18 cellular contexts compared by ENCODE assay signal in genomic region chr2:56680971-56681631, GRCh38.
DNase-seq lines count a peak whose midpoint lies in the region; ATAC-seq and TF ChIP-seq lines count a peak whose summit lies in the region.
"Had no signal": no experiment of that assay in that cellular context is flagged by ENCODE, and none has a peak within 500 bp of the region (broad histone marks: within the 10 kb centered on the region; RNA-seq: fewer than 3 reads in every experiment).

No MANE protein-coding gene starts in this region.

- no peak for TF ChIP-seq EP300 in upper lobe of left lung (IDR thresholded peaks at IDR 0.05)

- H3K36me3 ChIP-seq in upper lobe of left lung (no peaks in the 10 kb centered on the region), neural progenitor cell (no peaks in the 10 kb centered on the region)
- H3K36me3 ChIP-seq: prostate gland, suprapubic skin had no signal

- H3K9me3 Mint-ChIP-seq in neural progenitor cell, result no peaks in the 10 kb centered on the region
- H3K9me3 Mint-ChIP-seq: activated naive CD4-positive, alpha-beta T cell treated with anti-CD3 and anti-CD28 coated beads, Interleukin-2, amount 50 U/mL, for 24 hours had no signal

- H3K4me3 ChIP-seq in cardiac fibroblast (replicated peaks in 1 of 2; ENCODE audit: low read depth in 2 of 2, low read length in 2 of 2) (no peak overlapping the region), upper lobe of left lung (no peak overlapping the region), neural progenitor cell (no peak overlapping the region)
- H3K4me3 ChIP-seq: prostate gland, suprapubic skin had no signal

- H3K27ac Mint-ChIP-seq in neural progenitor cell, result no peak overlapping the region
- H3K27ac Mint-ChIP-seq: activated naive CD4-positive, alpha-beta T cell treated with anti-CD3 and anti-CD28 coated beads, Interleukin-2, amount 50 U/mL, for 24 hours; T-helper 17 cell had no signal

- H3K79me2 ChIP-seq in neural progenitor cell (ENCODE audit: low read depth), result no peaks in the 10 kb centered on the region

- H3K27me3 ChIP-seq in upper lobe of left lung (no peaks in the 10 kb centered on the region), neural progenitor cell (no peaks in the 10 kb centered on the region)
- H3K27me3 ChIP-seq: suprapubic skin had no signal

- no peaks in the 10 kb centered on the region for H3K27me3 Mint-ChIP-seq in neural progenitor cell (ENCODE audit: insufficient read depth, low read depth)
- H3K27me3 Mint-ChIP-seq: activated naive CD4-positive, alpha-beta T cell treated with anti-CD3 and anti-CD28 coated beads, Interleukin-2, amount 50 U/mL, for 24 hours; T-helper 17 cell had no signal

- no peak for TF ChIP-seq POLR2A in upper lobe of left lung (IDR thresholded peaks at IDR 0.05)

- no peak overlapping the region for H2AFZ ChIP-seq in neural progenitor cell (replicated peaks)

- H3K36me3 Mint-ChIP-seq in neural progenitor cell, result no peaks in the 10 kb centered on the region
- H3K36me3 Mint-ChIP-seq: activated naive CD4-positive, alpha-beta T cell treated with anti-CD3 and anti-CD28 coated beads, Interleukin-2, amount 50 U/mL, for 24 hours had no signal

- no peak for TF ChIP-seq CTCF in cardiac fibroblast (IDR thresholded peaks at IDR 0.05; ENCODE audit: low read depth, low read length)
- TF ChIP-seq CTCF in upper lobe of left lung (IDR thresholded peaks at IDR 0.05), result no peak
- TF ChIP-seq CTCF in neural progenitor cell (IDR thresholded peaks at IDR 0.05), result no peak

- H3K9ac ChIP-seq in neural progenitor cell, result no peak overlapping the region

- H4K20me1 ChIP-seq in neural progenitor cell (ENCODE audit: low read depth), result no peaks in the 10 kb centered on the region

- H3K9me3 ChIP-seq in upper lobe of left lung (no peaks in the 10 kb centered on the region), neural progenitor cell (ENCODE audit: low read depth) (no peaks in the 10 kb centered on the region)
- H3K9me3 ChIP-seq: prostate gland, suprapubic skin had no signal

- DNase-seq in AG08395 (ENCODE audit: low spot score) (peak; percentile 22), M059J (ENCODE audit: low read depth) (peak; percentile 89), cardiac fibroblast (ENCODE audit: low read depth in 2 of 2) (peak; percentile 37 to 67), myocyte (ENCODE audit: low read depth) (peak; percentile 20), NK-92 (lab: John Stamatoyannopoulos, UW; ENCODE audit: unreplicated experiment) (no peak), upper lobe of left lung (no peak), neural progenitor cell (ENCODE audit: low spot score) (no peak)
- DNase-seq: activated CD8-positive, alpha-beta memory T cell treated with anti-CD3 and anti-CD28 coated beads, Interleukin-2, amount 50 U/mL, for 48 hours; Calu3; left cardiac atrium; NCI-H2029; NCI-H774; RPMI8226; T-helper 17 cell had no signal

- 60 to 63% methylated on average over 3 of the region's 3 CpGs for WGBS in upper lobe of left lung, 2 donors

- no peak overlapping the region for H3K4me3 Mint-ChIP-seq in neural progenitor cell
- H3K4me3 Mint-ChIP-seq: activated naive CD4-positive, alpha-beta T cell treated with anti-CD3 and anti-CD28 coated beads, Interleukin-2, amount 50 U/mL, for 24 hours; T-helper 17 cell had no signal

- H3K27ac ChIP-seq in upper lobe of left lung (no peak overlapping the region), neural progenitor cell (no peak overlapping the region)
- H3K27ac ChIP-seq: prostate gland, suprapubic skin had no signal

- peaks cover 11% of the 10 kb centered on the region for H3K4me1 Mint-ChIP-seq in neural progenitor cell
- H3K4me1 Mint-ChIP-seq: activated naive CD4-positive, alpha-beta T cell treated with anti-CD3 and anti-CD28 coated beads, Interleukin-2, amount 50 U/mL, for 24 hours; T-helper 17 cell had no signal

- ATAC-seq in upper lobe of left lung (ENCODE audit: low FRiP score in 2 of 2) (no peak), GM18907 (IDR thresholded peaks at IDR 0.05; ENCODE audit: unreplicated experiment) (no peak)
- ATAC-seq: left cardiac atrium, T-helper 17 cell had no signal

- H3K4me1 ChIP-seq in upper lobe of left lung (no peaks in the 10 kb centered on the region), neural progenitor cell (peaks cover 7% of the 10 kb centered on the region)
- H3K4me1 ChIP-seq: prostate gland, suprapubic skin had no signal

- no peaks in the 10 kb centered on the region for H3F3A ChIP-seq in neural progenitor cell (ENCODE audit: low read depth)

- H3K4me2 ChIP-seq in neural progenitor cell, result no peak overlapping the region

Comparison
In these comparisons a context has a peak if more than half of its experiments do, and no peak if none do; other contexts are left out.
1. DNase-seq: peak in AG08395 (single experiment), M059J (single experiment), cardiac fibroblast (2 of 2) and myocyte (single experiment); none in NK-92 (single experiment), upper lobe of left lung (0 of 2) and neural progenitor cell (single experiment).